In genomic region chr18:49250819-49251388, GRCh38 we compare ENCODE assay signal across 9 cellular contexts.
DNase-seq lines count a peak whose midpoint lies in the region; ATAC-seq, FAIRE-seq and TF ChIP-seq lines count a peak whose summit lies in the region.
"Had no signal": no experiment of that assay in that cellular context is flagged by ENCODE, and none has a peak within 500 bp of the region (broad histone marks: within the 10 kb centered on the region; RNA-seq: fewer than 3 reads in every experiment).

No MANE protein-coding gene starts in this region.

- no peaks in the 10 kb centered on the region for H3K9me3 Mint-ChIP-seq in astrocyte (ENCODE audit: unreplicated experiment)
- no peaks in the 10 kb centered on the region for H3K9me3 Mint-ChIP-seq in activated naive CD4-positive, alpha-beta T cell treated with anti-CD3 and anti-CD28 coated beads for 36 hours

- 35% methylated on average over 4 of the region's 4 CpGs for WGBS in right lobe of liver (ENCODE audit: insufficient coverage, low coverage, low lambda C conversion rate, missing lambda C conversion rate)

- peaks cover 16% of the 10 kb centered on the region for H3K4me1 Mint-ChIP-seq in astrocyte (ENCODE audit: low read depth, unreplicated experiment)
- H3K4me1 Mint-ChIP-seq in activated naive CD4-positive, alpha-beta T cell treated with anti-CD3 and anti-CD28 coated beads for 36 hours (ENCODE audit: low read depth), result no peaks in the 10 kb centered on the region

- no peak overlapping the region for H3K9ac ChIP-seq in astrocyte (ENCODE audit: low read length)

- H3K36me3 Mint-ChIP-seq in astrocyte (ENCODE audit: low read depth, unreplicated experiment), result no peaks in the 10 kb centered on the region
- H3K36me3 Mint-ChIP-seq in activated naive CD4-positive, alpha-beta T cell treated with anti-CD3 and anti-CD28 coated beads for 36 hours (ENCODE audit: low read depth), result peaks cover 30% of the 10 kb centered on the region

- H3K79me2 ChIP-seq in astrocyte (ENCODE audit: insufficient read depth, low read length), result no peaks in the 10 kb centered on the region

- no peak overlapping the region for H3K27ac Mint-ChIP-seq in astrocyte (ENCODE audit: unreplicated experiment)
- no peak overlapping the region for H3K27ac Mint-ChIP-seq in activated naive CD4-positive, alpha-beta T cell treated with anti-CD3 and anti-CD28 coated beads for 36 hours

- H3K4me3 ChIP-seq in Jurkat, Clone E6-1 (ENCODE audit: low read length), result no peak overlapping the region
- H3K4me3 ChIP-seq in astrocyte (ENCODE audit: insufficient read depth, low read depth, low read length) (no peak overlapping the region), right lobe of liver (no peak overlapping the region)

- peak; percentile 44 to 51 (median 45) for ATAC-seq in right lobe of liver
- no peak for ATAC-seq in HG03139 (IDR thresholded peaks at IDR 0.05; ENCODE audit: unreplicated experiment)
- ATAC-seq in GM18861 (IDR thresholded peaks at IDR 0.05; ENCODE audit: unreplicated experiment), result no peak
- no peak for ATAC-seq in GM19397 (IDR thresholded peaks at IDR 0.05; ENCODE audit: unreplicated experiment)

- H3K27me3 ChIP-seq in astrocyte (ENCODE audit: insufficient read depth, low read length) (no peaks in the 10 kb centered on the region), right lobe of liver (no peaks in the 10 kb centered on the region)
- H3K27me3 ChIP-seq: neutrophil had no signal

- intact Hi-C loops in right lobe of liver (cut with DNase I), result no loop called here
- intact Hi-C loops in activated naive CD4-positive, alpha-beta T cell treated with anti-CD3 and anti-CD28 coated beads for 36 hours (cut with micrococcal nuclease), result loop anchor here (2.0 kb wide), 1 partner anchor 164 kb away; no protein-coding TSS in a partner anchor

- in situ Hi-C loops in Caki2 (cut with HindIII; ENCODE audit: low pct_unique_long_range_greater_than_20kb, low sequenced_read_pairs), result no loop called here

- H3K4me3 Mint-ChIP-seq in astrocyte (ENCODE audit: unreplicated experiment), result no peak overlapping the region
- no peak overlapping the region for H3K4me3 Mint-ChIP-seq in activated naive CD4-positive, alpha-beta T cell treated with anti-CD3 and anti-CD28 coated beads for 36 hours

- no peaks in the 10 kb centered on the region for H3K9me3 ChIP-seq in astrocyte (ENCODE audit: insufficient read depth, low read depth, low read length)
- no peaks in the 10 kb centered on the region for H3K9me3 ChIP-seq in right lobe of liver
- H3K9me3 ChIP-seq: neutrophil had no signal

- peaks cover 10% of the 10 kb centered on the region for H3K4me1 ChIP-seq in astrocyte (ENCODE audit: insufficient read depth, low read length)
- H3K4me1 ChIP-seq in right lobe of liver, result peaks cover 0 to 14% (median 7%) of the 10 kb centered on the region in 4 donors

- H3K27ac ChIP-seq in astrocyte (ENCODE audit: low read depth, low read length) (no peak overlapping the region), right lobe of liver (no peak overlapping the region)
- H3K27ac ChIP-seq: neutrophil had no signal

- no peaks in the 10 kb centered on the region for H3K27me3 Mint-ChIP-seq in astrocyte (ENCODE audit: low read depth, unreplicated experiment)
- H3K27me3 Mint-ChIP-seq in activated naive CD4-positive, alpha-beta T cell treated with anti-CD3 and anti-CD28 coated beads for 36 hours (ENCODE audit: low read depth), result no peaks in the 10 kb centered on the region

- CTCF ChIA-PET in activated naive CD4-positive, alpha-beta T cell treated with anti-CD3 and anti-CD28 coated beads for 36 hours (lab: Charles Lee), result interaction anchor here (0.6 kb wide), 1 partner anchor 160 kb away, joined by 3 read pairs; no protein-coding TSS in a partner anchor

- peak; percentile 6 for DNase-seq in Caki2 (ENCODE audit: low read depth)
- peak; percentile 42 for DNase-seq in Jurkat, Clone E6-1 (ENCODE audit: low read depth, low spot score)
- no peak for DNase-seq in astrocyte (ENCODE audit: low read depth)
- DNase-seq in right lobe of liver, result no peak
- no peak for DNase-seq in activated naive CD4-positive, alpha-beta T cell treated with anti-CD3 and anti-CD28 coated beads for 36 hours

- no peak overlapping the region for H2AFZ ChIP-seq in astrocyte (ENCODE audit: low read depth, low read length)

- H3K36me3 ChIP-seq in astrocyte (ENCODE audit: insufficient read depth, low read length) (no peaks in the 10 kb centered on the region), right lobe of liver (no peaks in the 10 kb centered on the region)

- FAIRE-seq in astrocyte (lab: Jason Lieb, UNC), result no peak

- no peak overlapping the region for H3K4me2 ChIP-seq in astrocyte (ENCODE audit: low read length)

- H4K20me1 ChIP-seq in astrocyte (ENCODE audit: insufficient read depth, low read length), result no peaks in the 10 kb centered on the region

- TF ChIP-seq POLR2A in right lobe of liver (IDR thresholded peaks at IDR 0.05), result no peak

- TF ChIP-seq CTCF in astrocyte (IDR thresholded peaks at IDR 0.05; ENCODE audit: insufficient read depth, low read depth, low read length) (peak; percentile 63), right lobe of liver (IDR thresholded peaks at IDR 0.05) (peak; percentile 51 to 62 (median 55))

Comparison
In these comparisons a context has a peak if more than half of its experiments do, and no peak if none do; other contexts are left out.
1. DNase-seq: peak in Caki2 (single experiment) and Jurkat, Clone E6-1 (single experiment); none in astrocyte (single experiment), right lobe of liver (0 of 3) and activated naive CD4-positive, alpha-beta T cell treated with anti-CD3 and anti-CD28 coated beads for 36 hours (single experiment).
2. ATAC-seq: peak in right lobe of liver (4 of 4); none in HG03139 (single experiment), GM18861 (single experiment) and GM19397 (single experiment).